28 cellular contexts compared by ENCODE assay signal in genomic region chr6:130975325-130975724, GRCh38.
DNase-seq lines count a peak whose midpoint lies in the region; ATAC-seq, FAIRE-seq and TF ChIP-seq lines count a peak whose summit lies in the region.
"Had no signal": no experiment of that assay in that cellular context is flagged by ENCODE, and none has a peak within 500 bp of the region (broad histone marks: within the 10 kb centered on the region; RNA-seq: fewer than 3 reads in every experiment).

No MANE protein-coding gene starts in this region.

- no peak for DNase-seq in left ventricle myocardium inferior
- no peak for DNase-seq in left cardiac atrium
- DNase-seq in PC-3 = peak; percentile 57
- DNase-seq in endothelial cell of umbilical vein (ENCODE audit: low read depth, low spot score) = no peak
- no peak for DNase-seq in ACHN
- DNase-seq in CD4-positive, alpha-beta memory T cell = no peak
- no peak for DNase-seq in CD1c-positive myeloid dendritic cell (ENCODE audit: extremely low spot score)
- DNase-seq: activated CD4-positive, alpha-beta T cell treated with anti-CD3 and anti-CD28 coated beads, Interleukin-2, amount 50 U/mL, for 4 hours; activated CD8-positive, alpha-beta memory T cell treated with anti-CD3 and anti-CD28 coated beads, Interleukin-2, amount 50 U/mL, for 4 hours; aorta; Calu3; central memory CD4-positive, alpha-beta T cell; DND-41; KBM-7; left lung; naive B cell; NCI-H1048; NCI-H187 treated with DMSO at 0.1 percent for 48 hours; NCI-H2227 treated with DMSO at 0.1 percent for 48 hours; NCI-H69; psoas muscle; SK-N-SH; T-helper 17 cell; upper lobe of right lung had no signal

- H3K27me3 ChIP-seq in left ventricle myocardium inferior (ENCODE audit: low read depth) (no peaks in the 10 kb centered on the region), PC-3 (ENCODE audit: low read length) (no peaks in the 10 kb centered on the region), endothelial cell of umbilical vein (ENCODE audit: control insufficient read depth in 2 of 2, insufficient read depth in 2 of 2, low read length in 2 of 2) (no peaks in the 10 kb centered on the region)
- no peaks in the 10 kb centered on the region for H3K27me3 ChIP-seq in CD4-positive, alpha-beta memory T cell (ENCODE audit: insufficient read depth, low read length)
- H3K27me3 ChIP-seq: BLaER1 treated with 17β-estradiol and CSF1 and Interleukin-3, amounts not matched to agents 10 nM and 100 nM; left lung; upper lobe of right lung had no signal

- H3K9me1 ChIP-seq in endothelial cell of umbilical vein (replicated peaks; ENCODE audit: control insufficient read depth, extremely low read depth, insufficient read depth, low read length) = no peaks in the 10 kb centered on the region

- TF ChIP-seq POLR2A in endothelial cell of umbilical vein (IDR thresholded peaks at IDR 0.05; ENCODE audit: low read depth, low read length) = no peak

- no peaks in the 10 kb centered on the region for H3K9me2 ChIP-seq in PC-3 (replicated peaks; ENCODE audit: low read length)
- H3K9me2 ChIP-seq: SK-N-SH had no signal

- H4K20me1 ChIP-seq in PC-3 (ENCODE audit: low read length) (no peaks in the 10 kb centered on the region), endothelial cell of umbilical vein (replicated peaks; ENCODE audit: control insufficient read depth, extremely low read depth, insufficient read depth, low read length) (no peaks in the 10 kb centered on the region)

- H3K79me2 ChIP-seq in PC-3 (ENCODE audit: low read length) = peaks cover 25% of the 10 kb centered on the region
- H3K79me2 ChIP-seq in endothelial cell of umbilical vein (ENCODE audit: control insufficient read depth, insufficient read depth, low read length) = peaks cover 40% of the 10 kb centered on the region

- H3K27me3 Mint-ChIP-seq in CD4-positive, alpha-beta memory T cell = peaks cover 0 to 2% of the 10 kb centered on the region in 2 donors
- H3K27me3 Mint-ChIP-seq: activated naive CD4-positive, alpha-beta T cell treated with anti-CD3 and anti-CD28 coated beads, Interleukin-2, amount 50 U/mL, for 24 hours; naive B cell; T-helper 17 cell had no signal

- H3F3A ChIP-seq in PC-3 (ENCODE audit: low read length, unreplicated experiment) = no peaks in the 10 kb centered on the region

- H3K4me1 Mint-ChIP-seq in CD4-positive, alpha-beta memory T cell = peaks cover 0 to 7% (median 1%) of the 10 kb centered on the region in 4 donors

- dilution Hi-C loops in endothelial cell of umbilical vein (cut with MboI; ENCODE audit: extremely low pct_ligation_motif_present, low sequenced_read_pairs) = no loop called here

- intact Hi-C loops in left ventricle myocardium inferior (cut with micrococcal nuclease) (no loop called here), left cardiac atrium (cut with DNase I) (no loop called here), PC-3 (cut with micrococcal nuclease) (no loop called here), endothelial cell of umbilical vein (cut with micrococcal nuclease) (no loop called here)
- intact Hi-C loops in CD4-positive, alpha-beta memory T cell (cut with micrococcal nuclease) = no loop called here

- H3K4me3 ChIP-seq in left ventricle myocardium inferior (no peak overlapping the region), PC-3 (ENCODE audit: low read length) (no peak overlapping the region), endothelial cell of umbilical vein (replicated peaks in 1 of 3; ENCODE audit: insufficient read depth in 1 of 3, low read depth in 1 of 3, low read length in 3 of 3) (no peak overlapping the region)
- H3K4me3 ChIP-seq in CD4-positive, alpha-beta memory T cell (ENCODE audit: low read length in 2 of 2) = no peak overlapping the region
- H3K4me3 ChIP-seq: BLaER1 treated with 17β-estradiol and CSF1 and Interleukin-3, amounts not matched to agents 10 nM and 100 nM; left lung; psoas muscle; upper lobe of right lung had no signal

- peak overlapping the region; percentile 1 for H3K27ac ChIP-seq in left ventricle myocardium inferior (replicated peaks)
- no peak overlapping the region for H3K27ac ChIP-seq in PC-3 (ENCODE audit: low read length)
- H3K27ac ChIP-seq in endothelial cell of umbilical vein (ENCODE audit: insufficient read depth, low read depth, low read length) = no peak overlapping the region
- H3K27ac ChIP-seq in CD4-positive, alpha-beta memory T cell (ENCODE audit: low read depth, low read length) = no peak overlapping the region
- H3K27ac ChIP-seq: BLaER1 treated with 17β-estradiol and CSF1 and Interleukin-3, amounts not matched to agents 10 nM and 100 nM; left lung; psoas muscle; upper lobe of right lung had no signal

- POLR2A ChIA-PET in PC-3 (lab: Charles Lee; ENCODE audit: unreplicated experiment) (no interaction called here), endothelial cell of umbilical vein (lab: Charles Lee) (no interaction called here)
- POLR2A ChIA-PET in CD4-positive, alpha-beta memory T cell (lab: Charles Lee; ENCODE audit: partially characterized antibody) = no interaction called here

- no peak overlapping the region for H2AFZ ChIP-seq in PC-3 (ENCODE audit: low read length)
- H2AFZ ChIP-seq in endothelial cell of umbilical vein (ENCODE audit: low read depth, low read length) = no peak overlapping the region

- H3K36me3 Mint-ChIP-seq in CD4-positive, alpha-beta memory T cell = no peaks in the 10 kb centered on the region
- H3K36me3 Mint-ChIP-seq: naive B cell had no signal

- no peak overlapping the region for H3K4me3 Mint-ChIP-seq in CD4-positive, alpha-beta memory T cell
- H3K4me3 Mint-ChIP-seq: activated naive CD4-positive, alpha-beta T cell treated with anti-CD3 and anti-CD28 coated beads, Interleukin-2, amount 50 U/mL, for 24 hours; naive B cell; T-helper 17 cell had no signal

- H3K4me2 ChIP-seq in PC-3 (ENCODE audit: low read length) = no peak overlapping the region
- H3K4me2 ChIP-seq in endothelial cell of umbilical vein (ENCODE audit: insufficient read depth, low read length) = no peak overlapping the region
- H3K4me2 ChIP-seq: BLaER1 treated with 17β-estradiol and CSF1 and Interleukin-3, amounts not matched to agents 10 nM and 100 nM; SK-N-SH had no signal

- H3K27ac Mint-ChIP-seq in CD4-positive, alpha-beta memory T cell = no peak overlapping the region
- H3K27ac Mint-ChIP-seq: activated naive CD4-positive, alpha-beta T cell treated with anti-CD3 and anti-CD28 coated beads, Interleukin-2, amount 50 U/mL, for 24 hours; T-helper 17 cell had no signal

- FAIRE-seq in endothelial cell of umbilical vein (lab: Jason Lieb, UNC) = no peak
- FAIRE-seq: GM12892 had no signal

- no TSS peak for BruUV-seq in PC-3 (replicated peaks; lab: Mats Ljungman, UMichigan)
- BruUV-seq in endothelial cell of umbilical vein (replicated peaks; lab: Mats Ljungman, UMichigan) = no TSS peak

- H3K9me3 Mint-ChIP-seq in CD4-positive, alpha-beta memory T cell = peaks cover 0 to 2% (median 0%) of the 10 kb centered on the region in 8 donors
- H3K9me3 Mint-ChIP-seq: naive B cell had no signal

- in situ Hi-C loops in ACHN (cut with HindIII; ENCODE audit: low pct_ligation_motif_present, low pct_unique_long_range_greater_than_20kb, low sequenced_read_pairs) = no loop called here

- ATAC-seq in left cardiac atrium = no peak
- peak; percentile 58 for ATAC-seq in PC-3
- ATAC-seq in GM19328 (IDR thresholded peaks at IDR 0.05; ENCODE audit: unreplicated experiment) = no peak
- ATAC-seq: left lung, psoas muscle, T-helper 17 cell, upper lobe of right lung had no signal

- no peaks in the 10 kb centered on the region for H3K9me3 ChIP-seq in left ventricle myocardium inferior (replicated peaks)
- H3K9me3 ChIP-seq in PC-3 (ENCODE audit: low read length) = no peaks in the 10 kb centered on the region
- H3K9me3 ChIP-seq in endothelial cell of umbilical vein (replicated peaks; ENCODE audit: control insufficient read depth, insufficient read depth, low read length) = no peaks in the 10 kb centered on the region
- no peaks in the 10 kb centered on the region for H3K9me3 ChIP-seq in CD4-positive, alpha-beta memory T cell (ENCODE audit: control insufficient read depth in 1 of 2, low read length in 2 of 2)
- H3K9me3 ChIP-seq: left lung, psoas muscle, SK-N-SH, upper lobe of right lung had no signal

- H3K9ac ChIP-seq in PC-3 (ENCODE audit: low read length) (no peak overlapping the region), endothelial cell of umbilical vein (replicated peaks; ENCODE audit: extremely low read depth, insufficient read depth, low read length) (no peak overlapping the region)
- H3K9ac ChIP-seq: BLaER1 treated with 17β-estradiol and CSF1 and Interleukin-3, amounts not matched to agents 10 nM and 100 nM; SK-N-SH had no signal

- H3K36me3 ChIP-seq in left ventricle myocardium inferior (no peaks in the 10 kb centered on the region), PC-3 (ENCODE audit: low read depth, low read length) (no peaks in the 10 kb centered on the region), endothelial cell of umbilical vein (ENCODE audit: control insufficient read depth in 2 of 2, extremely low read depth in 1 of 2, insufficient read depth in 2 of 2, low read length in 2 of 2) (no peaks in the 10 kb centered on the region)
- H3K36me3 ChIP-seq in CD4-positive, alpha-beta memory T cell (ENCODE audit: insufficient read depth, low read length) = no peaks in the 10 kb centered on the region
- H3K36me3 ChIP-seq: left lung, upper lobe of right lung had no signal

- H3K4me1 ChIP-seq in left ventricle myocardium inferior = peaks cover 62% of the 10 kb centered on the region
- peaks cover 9% of the 10 kb centered on the region for H3K4me1 ChIP-seq in PC-3 (ENCODE audit: insufficient read depth, low read length)
- H3K4me1 ChIP-seq in endothelial cell of umbilical vein (ENCODE audit: control insufficient read depth, extremely low read depth, insufficient read depth, low read length) = peaks cover 6% of the 10 kb centered on the region
- H3K4me1 ChIP-seq in CD4-positive, alpha-beta memory T cell (ENCODE audit: insufficient read depth, low read length) = no peaks in the 10 kb centered on the region
- H3K4me1 ChIP-seq: psoas muscle had no signal

- TF ChIP-seq CTCF in left ventricle myocardium inferior (IDR thresholded peaks at IDR 0.05; ENCODE audit: borderline replicate concordance) = no peak
- TF ChIP-seq CTCF in PC-3 (conservative IDR thresholded peaks at IDR 0.05; ENCODE audit: low read depth, low read length) = no peak
- TF ChIP-seq CTCF in endothelial cell of umbilical vein (IDR thresholded peaks at IDR 0.05; ENCODE audit: extremely low read depth in 1 of 2, insufficient read depth in 1 of 2, low read depth in 1 of 2, low read length in 2 of 2) = no peak

- CTCF ChIA-PET in PC-3 (lab: Charles Lee) = no interaction called here
- CTCF ChIA-PET in endothelial cell of umbilical vein (lab: Charles Lee) = no interaction called here
- CTCF ChIA-PET in CD4-positive, alpha-beta memory T cell (lab: Charles Lee; ENCODE audit: partially characterized antibody) = interaction anchor here (0.5 kb wide), 1 partner anchor 15 kb away, joined by 3 read pairs; no protein-coding TSS in a partner anchor

TF ChIP-seq in endothelial cell of umbilical vein, 7 proteins besides CTCF, POLR2A, EP300 and RAD21 (continues in another document):
- TF ChIP-seq MAX (IDR thresholded peaks at IDR 0.05; ENCODE audit: insufficient read depth, insufficient read length) (no peak), POLR2AphosphoS5 (IDR thresholded peaks at IDR 0.05; ENCODE audit: insufficient read depth, low read depth, low read length) (no peak)
